11 cellular contexts compared by ENCODE assay signal in the genomic region with DNA sequence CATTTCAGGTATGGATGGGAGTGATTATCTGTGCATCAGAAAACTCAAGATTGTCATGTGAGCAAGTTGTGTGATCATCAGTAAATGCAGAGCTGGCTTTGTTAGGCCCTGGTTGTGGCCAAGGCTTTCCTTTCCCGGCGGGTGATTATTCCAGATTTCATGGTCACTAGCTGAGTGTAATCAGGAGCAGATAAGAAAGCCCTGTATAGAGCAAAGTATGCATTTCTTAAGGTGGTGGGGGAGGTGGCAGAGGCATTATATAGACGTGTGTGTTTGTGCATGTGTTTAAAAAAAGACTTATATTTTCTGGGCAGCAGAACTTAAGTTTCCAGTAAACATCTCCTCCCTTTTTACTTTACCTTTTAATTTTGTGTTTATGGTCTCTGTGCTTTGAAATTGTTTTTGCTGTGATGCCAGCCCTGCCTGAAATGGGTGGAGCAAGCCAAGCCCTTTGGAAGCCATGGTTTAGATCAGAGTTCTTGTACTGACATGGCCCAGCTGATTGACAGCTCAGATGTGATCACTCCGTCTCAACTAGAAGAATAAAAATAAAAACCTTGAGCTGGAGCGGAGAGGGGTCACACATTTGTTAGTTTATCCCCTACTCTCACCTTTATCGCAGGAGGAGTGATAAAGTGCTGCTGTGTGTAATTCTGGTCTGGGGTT. TPM values are rescaled to one million over a fixed set of nuclear protein-coding genes. Genes with fewer than 3 reads are reported as not detected.
DNase-seq lines count a peak whose midpoint lies in the region; ATAC-seq and TF ChIP-seq lines count a peak whose summit lies in the region.
"Had no signal": no experiment of that assay in that cellular context is flagged by ENCODE, and none has a peak within 500 bp of the region (broad histone marks: within the 10 kb centered on the region; RNA-seq: fewer than 3 reads in every experiment).

No MANE protein-coding gene starts in this region.

- H3K27me3 Mint-ChIP-seq in T-helper 2 cell treated with Interferon-gamma antibody and Interleukin-4, amounts not matched to agents 5 μg/mL and 100 μg/mL, for 36 hours (ENCODE audit: low read depth): no peaks in the 10 kb centered on the region

- H3K4me2 ChIP-seq in fibroblast of lung (ENCODE audit: extremely low read depth, insufficient read depth, low read length): peak overlapping the region; percentile 9
- peak overlapping the region; percentile 48 for H3K4me2 ChIP-seq in smooth muscle cell

- H4K20me1 ChIP-seq in fibroblast of lung (ENCODE audit: control insufficient read depth, extremely low read depth, insufficient read depth, low read length) (no peaks in the 10 kb centered on the region), smooth muscle cell (ENCODE audit: low read depth) (peaks cover 98% of the 10 kb centered on the region)

- peaks cover 55% of the 10 kb centered on the region for H3K36me3 Mint-ChIP-seq in T-helper 2 cell treated with Interferon-gamma antibody and Interleukin-4, amounts not matched to agents 5 μg/mL and 100 μg/mL, for 36 hours (ENCODE audit: low read depth)

- H3K4me1 Mint-ChIP-seq in T-helper 2 cell treated with Interferon-gamma antibody and Interleukin-4, amounts not matched to agents 5 μg/mL and 100 μg/mL, for 36 hours (ENCODE audit: low read depth): peaks cover 92% of the 10 kb centered on the region

- H3K9ac ChIP-seq in fibroblast of lung (ENCODE audit: insufficient read depth, low read length) (no peak overlapping the region), smooth muscle cell (ENCODE audit: low read depth) (no peak overlapping the region)

- ATAC-seq in RWPE2 (ENCODE audit: low read depth): no peak

- H3K4me1 ChIP-seq in RWPE2 (ENCODE audit: insufficient read depth, poor library complexity, severe bottlenecking): peaks cover 76% of the 10 kb centered on the region
- peaks cover 75% of the 10 kb centered on the region for H3K4me1 ChIP-seq in fibroblast of lung (ENCODE audit: control insufficient read depth, extremely low read depth, insufficient read depth, low read length)
- peaks cover 79% of the 10 kb centered on the region for H3K4me1 ChIP-seq in smooth muscle cell (ENCODE audit: low read depth)
- H3K4me1 ChIP-seq in BE2C: peaks cover 26% of the 10 kb centered on the region

- 51% methylated on average over 6 of the region's 6 CpGs for WGBS in smooth muscle cell (ENCODE audit: low lambda C conversion rate)

- no peak for DNase-seq in T-helper 2 cell treated with Interferon-gamma antibody and Interleukin-4, amounts not matched to agents 5 μg/mL and 100 μg/mL, for 36 hours (ENCODE audit: low spot score)
- DNase-seq in T-helper 2 cell: no peak
- no peak for DNase-seq in RWPE2 (ENCODE audit: low spot score)
- DNase-seq in fibroblast of lung (ENCODE audit: low read depth in 2 of 2): no peak
- no peak for DNase-seq in smooth muscle cell (lab: John Stamatoyannopoulos, UW; ENCODE audit: unreplicated experiment)
- DNase-seq in C1 segment of cervical spinal cord (lab: John Stamatoyannopoulos, UW): no peak
- DNase-seq in NCI-H2081 (lab: John Stamatoyannopoulos, UW): no peak
- no peak for DNase-seq in BE2C
- DNase-seq: 8988T; activated naive CD4-positive, alpha-beta T cell; NCI-H187 treated with DMSO at 0.1 percent for 48 hours had no signal

- peak overlapping the region; percentile 60 for H3K4me3 Mint-ChIP-seq in T-helper 2 cell treated with Interferon-gamma antibody and Interleukin-4, amounts not matched to agents 5 μg/mL and 100 μg/mL, for 36 hours

- H3K27ac ChIP-seq in RWPE2 (ENCODE audit: poor library complexity, severe bottlenecking) (peak overlapping the region; percentile 49), fibroblast of lung (ENCODE audit: insufficient read depth, low read length) (peak overlapping the region; percentile 22), smooth muscle cell (ENCODE audit: low read depth) (peak overlapping the region; percentile 48)

- H3K36me3 ChIP-seq in RWPE2 (ENCODE audit: low read depth) (peaks cover 34% of the 10 kb centered on the region), fibroblast of lung (ENCODE audit: control insufficient read depth, insufficient read depth, low read length) (peaks cover 3% of the 10 kb centered on the region), smooth muscle cell (ENCODE audit: low read depth) (no peaks in the 10 kb centered on the region), BE2C (no peaks in the 10 kb centered on the region)

- H3K79me2 ChIP-seq in fibroblast of lung (ENCODE audit: control insufficient read depth, insufficient read depth, low read length) (peaks cover 97% of the 10 kb centered on the region), smooth muscle cell (ENCODE audit: low read depth) (peaks cover 90% of the 10 kb centered on the region)

- no peak overlapping the region for H2AFZ ChIP-seq in fibroblast of lung (ENCODE audit: low read length)
- H2AFZ ChIP-seq in smooth muscle cell (ENCODE audit: low read depth): no peak overlapping the region

- no peak for TF ChIP-seq CTCF in RWPE2 (IDR thresholded peaks at IDR 0.05; ENCODE audit: poor library complexity, severe bottlenecking)
- no peak for TF ChIP-seq CTCF in fibroblast of lung (conservative IDR thresholded peaks at IDR 0.05 in 1 of 2, IDR thresholded peaks at IDR 0.05 in 1 of 2; ENCODE audit: low read depth in 1 of 2, low read length in 2 of 2)
- TF ChIP-seq CTCF in smooth muscle cell (IDR thresholded peaks at IDR 0.05; ENCODE audit: borderline replicate concordance, insufficient read depth, poor library complexity, severe bottlenecking): no peak
- TF ChIP-seq CTCF in BE2C (IDR thresholded peaks at IDR 0.05; ENCODE audit: low read depth, low read length): no peak

- H3K27me3 ChIP-seq in RWPE2 (ENCODE audit: insufficient read depth, poor library complexity, severe bottlenecking) (no peaks in the 10 kb centered on the region), fibroblast of lung (ENCODE audit: control insufficient read depth, insufficient read depth, low read length) (no peaks in the 10 kb centered on the region), smooth muscle cell (ENCODE audit: low read depth) (no peaks in the 10 kb centered on the region), BE2C (no peaks in the 10 kb centered on the region)

- no peak overlapping the region for H3K4me3 ChIP-seq in RWPE2 (ENCODE audit: severe bottlenecking)
- H3K4me3 ChIP-seq in fibroblast of lung (replicated peaks in 1 of 4; ENCODE audit: control extremely low read depth in 1 of 4, insufficient read depth in 1 of 4, low read depth in 3 of 4, low read length in 4 of 4): no peak overlapping the region
- no peak overlapping the region for H3K4me3 ChIP-seq in smooth muscle cell
- H3K4me3 ChIP-seq in BE2C (ENCODE audit: low read depth, low read length): no peak overlapping the region

- H3K9me3 ChIP-seq in RWPE2 (ENCODE audit: severe bottlenecking) (no peaks in the 10 kb centered on the region), fibroblast of lung (ENCODE audit: control insufficient read depth, insufficient read depth, low read depth, low read length) (no peaks in the 10 kb centered on the region), smooth muscle cell (replicated peaks; ENCODE audit: low read depth) (no peaks in the 10 kb centered on the region), BE2C (no peaks in the 10 kb centered on the region)

- H3K9me3 Mint-ChIP-seq in T-helper 2 cell treated with Interferon-gamma antibody and Interleukin-4, amounts not matched to agents 5 μg/mL and 100 μg/mL, for 36 hours: no peaks in the 10 kb centered on the region

- H3F3A ChIP-seq in smooth muscle cell (ENCODE audit: low read depth): peaks cover 30% of the 10 kb centered on the region

- peak overlapping the region; percentile 76 for H3K27ac Mint-ChIP-seq in T-helper 2 cell treated with Interferon-gamma antibody and Interleukin-4, amounts not matched to agents 5 μg/mL and 100 μg/mL, for 36 hours

RNA-seq across cellular contexts. Expression of gene SMAD3, which starts 22.2 kb away (rescaled TPM):
- 48.8 and 69.9 TPM in 2 replicates for total RNA-seq in fibroblast of lung
- 173 and 210 TPM in 2 replicates for polyA plus RNA-seq in fibroblast of lung
- 201 and 211 TPM in 2 replicates for polyA plus RNA-seq in fibroblast of lung (2012)
- polyA minus RNA-seq in fibroblast of lung (ENCODE audit: low replicate concordance): 738 and 1,027 TPM in 2 replicates
- total RNA-seq in smooth muscle cell: 21.9 and 25.9 TPM in 2 replicates
- polyA plus RNA-seq in smooth muscle cell: 20.2 and 27.7 TPM in 2 replicates
- 2.1 TPM for polyA plus RNA-seq in BE2C (2012; ENCODE audit: insufficient read depth, insufficient read length, low read depth)
